In genomic region chr10:34121125-34121973, GRCh38 we compare ENCODE assay signal across 1 cellular context.
TF ChIP-seq lines count a peak whose summit lies in the region.

No MANE protein-coding gene starts in this region.

TF ChIP-seq in HepG2, 621 proteins besides CTCF, POLR2A, EP300 and RAD21 (continued from another document):
- TF ChIP-seq KIAA2018 (CRISPR knock-in tag; IDR thresholded peaks at IDR 0.05; ENCODE audit: borderline replicate concordance), result no peak
- no peak for TF ChIP-seq NFE2L1 (CRISPR knock-in tag; IDR thresholded peaks at IDR 0.05; ENCODE audit: borderline replicate concordance)
- no peak for TF ChIP-seq RBFOX2 (IDR thresholded peaks at IDR 0.05; ENCODE audit: low read depth, low read length)
- no peak; the same call in 1 of the 2 replicates for TF ChIP-seq ZBTB3 (CRISPR knock-in tag; IDR thresholded peaks at IDR 0.05; ENCODE audit: borderline replicate concordance, low read depth)
- TF ChIP-seq PHF8 (CRISPR knock-in tag; IDR thresholded peaks at IDR 0.05), result peak; percentile 42; the same call in 1 of the 2 replicates
- peak; percentile 98; the same call in 1 of the 2 replicates for TF ChIP-seq MIER3 (CRISPR knock-in tag; IDR thresholded peaks at IDR 0.05; ENCODE audit: borderline replicate concordance)
- no peak for TF ChIP-seq ZNF225 (CRISPR knock-in tag; IDR thresholded peaks at IDR 0.05)
- TF ChIP-seq MAZ (IDR thresholded peaks at IDR 0.05; ENCODE audit: borderline replicate concordance, low read depth, low read length), result peak; percentile 36; the same call in 1 of the 2 replicates
- TF ChIP-seq MAZ (CRISPR knock-in tag; IDR thresholded peaks at IDR 0.05; ENCODE audit: low read depth), result no peak; the same call in 1 of the 2 replicates
- TF ChIP-seq CCAR2 (optimal IDR thresholded peaks at IDR 0.05; ENCODE audit: low read depth, low read length), result peak; percentile 28
- TF ChIP-seq TIGD3 (CRISPR knock-in tag; IDR thresholded peaks at IDR 0.05; ENCODE audit: borderline replicate concordance), result no peak
- TF ChIP-seq ZBTB42 (CRISPR knock-in tag; IDR thresholded peaks at IDR 0.05), result no peak
- peak; percentile 95 for TF ChIP-seq FOXP4 (CRISPR knock-in tag; IDR thresholded peaks at IDR 0.05)
- TF ChIP-seq ZNF207 (IDR thresholded peaks at IDR 0.05; ENCODE audit: borderline replicate concordance), result no peak
- 0 out of 2 replicates have a peak, but pooled peaks have one; percentile 40 for TF ChIP-seq NCOA1 (CRISPR knock-in tag; IDR thresholded peaks at IDR 0.05)
- TF ChIP-seq ZNF557 (CRISPR knock-in tag; IDR thresholded peaks at IDR 0.05), result no peak
- TF ChIP-seq FOXM1 (CRISPR knock-in tag; IDR thresholded peaks at IDR 0.05), result no peak
- TF ChIP-seq KMT2B (CRISPR knock-in tag; IDR thresholded peaks at IDR 0.05), result no peak
- TF ChIP-seq IRX3 (CRISPR knock-in tag; IDR thresholded peaks at IDR 0.05; ENCODE audit: borderline replicate concordance, low read depth), result no peak
- TF ChIP-seq ZNF562 (CRISPR knock-in tag; IDR thresholded peaks at IDR 0.05; ENCODE audit: borderline replicate concordance), result no peak
- no peak for TF ChIP-seq TRAFD1 (CRISPR knock-in tag; IDR thresholded peaks at IDR 0.05; ENCODE audit: borderline replicate concordance)
- TF ChIP-seq KDM2A (CRISPR knock-in tag; IDR thresholded peaks at IDR 0.05; ENCODE audit: borderline replicate concordance, low read depth), result no peak
- TF ChIP-seq HOXA7 (CRISPR knock-in tag; IDR thresholded peaks at IDR 0.05), result no peak
- TF ChIP-seq ZNF468 (CRISPR knock-in tag; IDR thresholded peaks at IDR 0.05), result no peak
- 0 out of 2 replicates have a peak, but pooled peaks have one; percentile 33 for TF ChIP-seq GTF3A (CRISPR knock-in tag; conservative IDR thresholded peaks at IDR 0.05)
- TF ChIP-seq NCOA5 (CRISPR knock-in tag; IDR thresholded peaks at IDR 0.05), result no peak
- no peak for TF ChIP-seq ZNF235 (CRISPR knock-in tag; IDR thresholded peaks at IDR 0.05; ENCODE audit: borderline replicate concordance)
TF ChIP-seq in HepG2: peak in this region for 274.
